8 cellular contexts compared by ENCODE assay signal in the genomic region with DNA sequence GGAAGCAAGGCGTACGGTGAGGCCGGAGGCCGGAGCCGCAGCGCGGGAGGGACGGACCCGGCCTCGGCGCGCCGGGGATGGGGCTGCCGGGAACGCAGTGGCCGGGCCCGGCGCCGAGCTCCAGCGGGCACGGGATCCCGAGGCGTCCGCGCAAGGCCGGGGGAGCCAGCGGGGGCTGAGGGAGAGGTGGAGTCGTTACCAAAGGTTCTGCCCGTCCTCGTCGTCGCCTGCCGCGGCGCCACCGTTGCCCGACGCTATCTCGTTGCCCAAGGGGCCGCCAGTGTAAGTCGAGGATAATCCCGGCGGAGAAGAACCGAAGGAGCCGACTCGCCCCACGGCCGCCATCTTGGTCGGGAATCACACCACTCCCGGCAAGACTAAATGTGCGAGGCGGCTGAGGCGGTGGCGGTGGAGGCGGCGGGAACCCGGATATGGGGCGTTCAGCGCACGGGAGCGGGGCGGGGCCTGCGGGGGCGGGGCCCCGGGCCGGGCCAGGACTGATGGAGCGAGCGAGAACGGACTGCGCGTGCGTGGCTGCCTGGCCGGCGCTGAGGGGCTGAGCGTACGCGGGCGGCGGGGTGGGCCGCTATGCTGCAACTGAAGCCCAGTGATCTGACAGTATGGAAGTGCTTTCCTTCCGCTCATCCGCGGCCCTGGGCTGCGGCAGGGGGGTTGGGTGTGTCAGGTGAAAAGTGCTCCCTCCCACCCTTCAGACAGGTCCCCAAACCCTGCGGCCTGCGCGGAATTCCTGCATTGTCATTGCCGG. TPM values are rescaled to one million over a fixed set of nuclear protein-coding genes. Genes with fewer than 3 reads are reported as not detected.
DNase-seq lines count a peak whose midpoint lies in the region; ATAC-seq and TF ChIP-seq lines count a peak whose summit lies in the region.

A gene (minus strand): TSS at position 433 of the 766 bp plus-strand sequence. CDS start 88 bp downstream, at position 345.

- TF ChIP-seq CTCF in GM13976 (IDR thresholded peaks at IDR 0.05; ENCODE audit: borderline replicate concordance, control extremely low read depth, extremely low read depth, insufficient read depth, missing control alignments) (no peak), cardiac muscle cell (IDR thresholded peaks at IDR 0.05; ENCODE audit: low read depth, low read length) (no peak), parathyroid adenoma (IDR thresholded peaks at IDR 0.05) (no peak), tibial artery (IDR thresholded peaks at IDR 0.05) (peak in 1 of 2 experiments; percentile 16)

- H3K9me3 ChIP-seq in adipocyte (ENCODE audit: control insufficient read depth, low read length) (no peaks in the 10 kb centered on the region), cardiac muscle cell (ENCODE audit: low read depth) (no peaks in the 10 kb centered on the region), parathyroid adenoma (ENCODE audit: control insufficient read depth, low read length) (no peaks in the 10 kb centered on the region), tibial artery (no peaks in the 10 kb centered on the region)

- H3K79me2 ChIP-seq in parathyroid adenoma: peaks cover 16% of the 10 kb centered on the region

- peak within 1 kb of the TSS; percentile 97 for H2AFZ ChIP-seq in parathyroid adenoma

- in situ Hi-C loops in GM13976 (cut with MboI; ENCODE audit: low sequenced_read_pairs, unreplicated experiment): no loop called here

- H3K27me3 ChIP-seq in adipocyte (replicated peaks; ENCODE audit: control insufficient read depth, insufficient read depth, low read length) (no peaks in the 10 kb centered on the region), cardiac muscle cell (no peaks in the 10 kb centered on the region), parathyroid adenoma (ENCODE audit: control insufficient read depth, insufficient read depth, low read length) (no peaks in the 10 kb centered on the region), tibial artery (no peaks in the 10 kb centered on the region)

- H3K27ac ChIP-seq in cardiac muscle cell: peak within 1 kb of the TSS; percentile 97
- peak within 1 kb of the TSS; percentile 94 for H3K27ac ChIP-seq in parathyroid adenoma
- peak within 1 kb of the TSS; percentile 98 for H3K27ac ChIP-seq in tibial artery

- intact Hi-C loops in tibial artery (cut with DNase I; ENCODE audit: low total_unique reads): loop anchor here (10.0 kb wide), 2 partner anchors 66 to 114 kb away; a partner anchor contains a TSS

- H3K9ac ChIP-seq in adipocyte (ENCODE audit: low read length): peak within 1 kb of the TSS; percentile 99
- peak within 1 kb of the TSS; percentile 91 for H3K9ac ChIP-seq in parathyroid adenoma

- H3K4me3 ChIP-seq in adipocyte (ENCODE audit: low read length) (peak within 1 kb of the TSS; percentile 97), cardiac muscle cell (peak within 1 kb of the TSS; percentile 80), parathyroid adenoma (ENCODE audit: low read depth, low read length) (peak within 1 kb of the TSS; percentile 73), tibial artery (peak within 1 kb of the TSS; percentile 80 to 97)

- DNase-seq in GM13976 (ENCODE audit: low spot score): peak; percentile 97
- peak; percentile 39 for DNase-seq in NCI-H1436 treated with DMSO at 0.1 percent for 48 hours (lab: John Stamatoyannopoulos, UW)
- peak; percentile 88 for DNase-seq in T follicular helper cell (ENCODE audit: low read depth)
- DNase-seq in adipocyte (ENCODE audit: low read depth): peak; percentile 98
- peak; percentile 95 to 97 for DNase-seq in cardiac muscle cell (ENCODE audit: low read depth in 1 of 2, low spot score in 1 of 2)
- peak; percentile 95 to 98 for DNase-seq in tibial artery

- H3K4me1 ChIP-seq in adipocyte (ENCODE audit: control insufficient read depth, insufficient read depth, low read length) (peaks cover 21% of the 10 kb centered on the region), cardiac muscle cell (ENCODE audit: low read depth) (peaks cover 14% of the 10 kb centered on the region), parathyroid adenoma (peaks cover 5% of the 10 kb centered on the region), tibial artery (peaks cover 0 to 33% (median 21%) of the 10 kb centered on the region in 4 donors)

- peaks cover 8% of the 10 kb centered on the region for H3K36me3 ChIP-seq in adipocyte (ENCODE audit: control insufficient read depth, insufficient read depth, low read length, severe bottlenecking)
- H3K36me3 ChIP-seq in cardiac muscle cell: peaks cover 7% of the 10 kb centered on the region
- H3K36me3 ChIP-seq in parathyroid adenoma (ENCODE audit: control insufficient read depth, insufficient read depth, low read length): no peaks in the 10 kb centered on the region
- peaks cover 0 to 7% (median 7%) of the 10 kb centered on the region in 3 donors for H3K36me3 ChIP-seq in tibial artery

- peak within 1 kb of the TSS; percentile 87 for H3K4me2 ChIP-seq in parathyroid adenoma (ENCODE audit: low read length)

- peak; percentile 81 for ATAC-seq in HG02852 (IDR thresholded peaks at IDR 0.05; ENCODE audit: unreplicated experiment)

RNA-seq across cellular contexts. Expression of the gene that starts here (rescaled TPM):
- total RNA-seq in cardiac muscle cell: 38.5 and 43.2 TPM in 2 replicates
- 46.9 and 47.3 TPM in 2 replicates for polyA plus RNA-seq in cardiac muscle cell

Comparison
In these comparisons a context has a peak if more than half of its experiments do, and no peak if none do; other contexts are left out.
1. Peak in every context shown above with its lines: DNase-seq, ATAC-seq, H3K4me3 ChIP-seq and H3K27ac ChIP-seq.
2. DNase-seq: peak in every context shown above with its lines; median percentile 98 in adipocyte; 97 in GM13976; 96 in tibial artery; 96 in cardiac muscle cell; 88 in T follicular helper cell; 39 in NCI-H1436 treated with DMSO at 0.1 percent for 48 hours.